Comparison of ENCODE assay signal across 30 cellular contexts in the genomic region with DNA sequence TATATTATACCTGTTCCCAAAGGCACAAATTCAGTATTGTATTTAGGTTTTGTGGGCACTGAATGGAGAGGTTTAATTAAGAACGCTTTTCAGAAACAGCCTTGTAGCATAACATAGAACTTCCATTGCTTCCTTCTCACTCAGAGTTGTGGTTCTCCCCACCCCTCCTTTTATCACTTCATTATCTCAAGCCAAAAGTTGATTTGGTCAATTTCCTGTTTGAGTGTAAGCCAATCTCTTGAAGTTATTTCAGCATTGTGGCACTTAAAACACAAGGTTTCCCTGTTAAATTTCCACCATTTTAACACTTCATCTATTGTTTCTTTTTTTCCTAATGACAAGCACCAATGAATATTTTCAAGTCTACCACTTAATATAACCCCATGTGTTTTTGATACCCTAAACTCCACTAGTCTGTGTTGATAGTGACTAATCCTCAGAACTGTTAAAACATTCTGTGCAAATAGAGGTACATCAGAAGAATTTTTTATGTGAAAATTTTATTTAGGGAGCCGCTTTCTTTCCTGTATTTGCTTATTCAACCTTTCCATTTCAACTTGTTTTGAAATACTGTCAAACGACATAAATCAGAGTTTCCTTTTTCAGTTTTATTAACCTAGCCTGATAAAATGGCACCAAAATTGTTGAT.
A peak's percentile ranks its signal among the peaks of the same experiment; 100 is the strongest.
DNase-seq lines count a peak whose midpoint lies in the region; ATAC-seq and TF ChIP-seq lines count a peak whose summit lies in the region.
"Had no signal": no experiment of that assay in that cellular context is flagged by ENCODE, and none has a peak within 500 bp of the region (broad histone marks: within the 10 kb centered on the region; RNA-seq: fewer than 3 reads in every experiment).

No MANE protein-coding gene starts in this region.

- ATAC-seq in activated T-helper 17 cell treated with anti-CD3 and anti-CD28 coated beads, Interleukin-2, amount 50 U/mL, for 72 hours (replicated peaks), result no peak
- ATAC-seq: activated CD4-positive, CD25-positive, alpha-beta regulatory T cell treated with anti-CD3 and anti-CD28 coated beads, Interleukin-2, amount 50 U/mL, for 24 hours; activated naive CD4-positive, alpha-beta T cell treated with anti-CD3 and anti-CD28 coated beads, Interleukin-2, amount 50 U/mL, for 72 hours; HCT116; mucosa of descending colon; natural killer cell treated with Interleukin-12 subunit alpha and Interleukin-12 subunit beta and Interleukin-15 and Interleukin-18, amount 100 ng/mL, for 72 hours; Panc1; right cardiac atrium had no signal

- peaks cover 14% of the 10 kb centered on the region; the same call in 1 of the 2 replicates for H3K9me3 ChIP-seq in Loucy (ENCODE audit: insufficient read depth, low read depth, low read length)
- H3K9me3 ChIP-seq in ovary, result no peaks in the 10 kb centered on the region
- H3K9me3 ChIP-seq: mucosa of descending colon had no signal

- H3K27ac Mint-ChIP-seq in activated T-helper 17 cell treated with anti-CD3 and anti-CD28 coated beads, Interleukin-2, amount 50 U/mL, for 72 hours, result no peak overlapping the region
- H3K27ac Mint-ChIP-seq: activated CD4-positive, alpha-beta memory T cell treated with anti-CD3 and anti-CD28 coated beads, Interleukin-2, amount 10 ng/mL, durations not matched to agents 7 days and 5 days; activated naive CD4-positive, alpha-beta T cell treated with anti-CD3 and anti-CD28 coated beads, Interleukin-2, amount 50 U/mL, for 72 hours; activated T-helper 2 cell treated with anti-CD3 and anti-CD28 coated beads, Interferon-gamma antibody, Interleukin-2, Interleukin-4, amounts not matched to agents 10 μg/mL and 5 μg/mL and 100 μg/mL, durations not matched to agents 14 hours and 24 hours and 36 hours; type B pancreatic cell had no signal

- peak overlapping the region; percentile 86 for H2AFZ ChIP-seq in ACC112 (ENCODE audit: low read length, unreplicated experiment)
- H2AFZ ChIP-seq in Loucy (ENCODE audit: low read length), result peak overlapping the region; percentile 70

- peak overlapping the region; percentile 36 for H3K9ac ChIP-seq in Loucy (ENCODE audit: low read depth, low read length, poor library complexity, severe bottlenecking)

- peaks cover 5% of the 10 kb centered on the region for H3K27me3 Mint-ChIP-seq in activated T-helper 17 cell treated with anti-CD3 and anti-CD28 coated beads, Interleukin-2, amount 50 U/mL, for 72 hours
- H3K27me3 Mint-ChIP-seq: natural killer cell treated with Interleukin-12 subunit alpha and Interleukin-12 subunit beta and Interleukin-15 and Interleukin-18, amount 100 ng/mL, for 72 hours had no signal

- H3K4me1 Mint-ChIP-seq in activated T-helper 17 cell treated with anti-CD3 and anti-CD28 coated beads, Interleukin-2, amount 50 U/mL, for 72 hours, result no peaks in the 10 kb centered on the region
- H3K4me1 Mint-ChIP-seq: activated CD4-positive, alpha-beta memory T cell treated with anti-CD3 and anti-CD28 coated beads, Interleukin-2, amount 10 ng/mL, durations not matched to agents 7 days and 5 days had no signal

- no peaks in the 10 kb centered on the region for H3K36me3 ChIP-seq in ACC112 (ENCODE audit: insufficient read depth, low read length)
- no peaks in the 10 kb centered on the region for H3K36me3 ChIP-seq in Loucy (ENCODE audit: insufficient read depth, low read length)
- no peaks in the 10 kb centered on the region for H3K36me3 ChIP-seq in ovary

- no peak for TF ChIP-seq POLR2A in ovary (IDR thresholded peaks at IDR 0.05)

- no peaks in the 10 kb centered on the region for H4K20me1 ChIP-seq in Loucy (ENCODE audit: insufficient read depth, low read length, poor library complexity, severe bottlenecking)

- peak overlapping the region; percentile 60 for H3K4me2 ChIP-seq in Loucy (ENCODE audit: low read depth, low read length, poor library complexity, severe bottlenecking)

- H3K4me3 ChIP-seq in ACC112 (ENCODE audit: low read depth, low read length), result no peak overlapping the region
- H3K4me3 ChIP-seq in Loucy (ENCODE audit: low read length, poor library complexity, severe bottlenecking), result peak overlapping the region; percentile 30
- H3K4me3 ChIP-seq in cardiac fibroblast (replicated peaks in 1 of 2; ENCODE audit: low read depth in 2 of 2, low read length in 2 of 2), result no peak overlapping the region
- H3K4me3 ChIP-seq in ovary, result no peak overlapping the region
- H3K4me3 ChIP-seq: dorsolateral prefrontal cortex had no signal

- H3K36me3 Mint-ChIP-seq in activated T-helper 17 cell treated with anti-CD3 and anti-CD28 coated beads, Interleukin-2, amount 50 U/mL, for 72 hours (ENCODE audit: low read depth), result no peaks in the 10 kb centered on the region
- H3K36me3 Mint-ChIP-seq: activated naive CD4-positive, alpha-beta T cell treated with anti-CD3 and anti-CD28 coated beads, Interleukin-2, amount 50 U/mL, for 72 hours; type B pancreatic cell had no signal

- no peak overlapping the region for H3K4me3 Mint-ChIP-seq in activated T-helper 17 cell treated with anti-CD3 and anti-CD28 coated beads, Interleukin-2, amount 50 U/mL, for 72 hours
- H3K4me3 Mint-ChIP-seq: activated CD4-positive, alpha-beta memory T cell treated with anti-CD3 and anti-CD28 coated beads, Interleukin-2, amount 10 ng/mL, durations not matched to agents 7 days and 5 days; natural killer cell treated with Interleukin-12 subunit alpha and Interleukin-12 subunit beta and Interleukin-15 and Interleukin-18, amount 100 ng/mL, for 72 hours; type B pancreatic cell had no signal

- no peaks in the 10 kb centered on the region for H3K9me2 ChIP-seq in Loucy (replicated peaks; ENCODE audit: low read depth, low read length)

- H3F3A ChIP-seq in Loucy (ENCODE audit: low read depth), result peaks cover 7% of the 10 kb centered on the region; the same call in 1 of the 2 replicates

- no peak for TF ChIP-seq CTCF in Loucy (conservative IDR thresholded peaks at IDR 0.05; ENCODE audit: low read length)
- no peak for TF ChIP-seq CTCF in cardiac fibroblast (IDR thresholded peaks at IDR 0.05; ENCODE audit: low read depth, low read length)
- no peak for TF ChIP-seq CTCF in ovary (IDR thresholded peaks at IDR 0.05)

- DNase-seq in cardiac fibroblast (ENCODE audit: low read depth in 2 of 2) (peak; percentile 8 to 38), iris pigment epithelial cell (ENCODE audit: low read depth) (peak; percentile 36), ovary (no peak), NCI-H524 (lab: John Stamatoyannopoulos, UW) (no peak)
- DNase-seq in activated CD4-positive, alpha-beta T cell treated with anti-CD3 and anti-CD28 coated beads for 48 hours, result no peak
- DNase-seq: activated CD4-positive, alpha-beta memory T cell treated with anti-CD3 and anti-CD28 coated beads, Interleukin-2, amount 10 ng/mL, durations not matched to agents 7 days and 5 days; central memory CD4-positive, alpha-beta T cell; DMS79; dorsolateral prefrontal cortex; KG1; mucosa of descending colon; MV-4-11; NCI-H1436 treated with DMSO at 0.1 percent for 48 hours; NCI-H510A; NK-92 treated with Interleukin-12 subunit alpha and Interleukin-12 subunit beta, amount 100 ng/mL, for 24 hours; right cardiac atrium; SHP77 treated with DMSO at 0.1 percent for 48 hours; stimulated activated CD4-positive, alpha-beta T cell treated with anti-CD3 and anti-CD28 coated beads, Interleukin-12 subunit alpha, Interleukin-12 subunit beta, amount 100 ng/mL, for 4 hours; stimulated activated CD4-positive, alpha-beta T cell treated with anti-CD3 and anti-CD28 coated beads, Interleukin-4, amount 100 ng/mL, for 1 hour; T-helper 1 cell had no signal

- WGBS in ovary, 3 donors, result 60 to 70% (median 64%) methylated on average over 3 of the region's 3 CpGs

- H3K27me3 ChIP-seq in ACC112 (ENCODE audit: insufficient read depth, low read length) (no peaks in the 10 kb centered on the region), Loucy (ENCODE audit: insufficient read depth, low read length, poor library complexity, severe bottlenecking) (no peaks in the 10 kb centered on the region), ovary (no peaks in the 10 kb centered on the region)
- H3K27me3 ChIP-seq: dorsolateral prefrontal cortex had no signal

- intact Hi-C loops in ovary (cut with DNase I), result loop anchor here in 1 of 4 donors (5.0 kb wide), 1 partner anchor 294 kb away; no protein-coding TSS in a partner anchor

- peaks cover 12% of the 10 kb centered on the region for H3K4me1 ChIP-seq in ACC112 (ENCODE audit: control insufficient read depth, insufficient read depth, low read length, unreplicated experiment)
- H3K4me1 ChIP-seq in Loucy (ENCODE audit: insufficient read depth, low read length, poor library complexity, severe bottlenecking), result peaks cover 13% of the 10 kb centered on the region
- H3K4me1 ChIP-seq in ovary (ENCODE audit: insufficient read depth), result no peaks in the 10 kb centered on the region

- H3K27ac ChIP-seq in ACC112 (ENCODE audit: low read depth, low read length) (peak overlapping the region; percentile 28; the same call in 1 of the 2 replicates), ovary (no peak overlapping the region)
- H3K27ac ChIP-seq: dorsolateral prefrontal cortex had no signal

- H3K79me2 ChIP-seq in ACC112 (ENCODE audit: control insufficient read depth, insufficient read depth, low read length, unreplicated experiment), result no peaks in the 10 kb centered on the region
- H3K79me2 ChIP-seq in Loucy (ENCODE audit: insufficient read depth, low read length), result no peaks in the 10 kb centered on the region

- TF ChIP-seq EP300 in ovary (IDR thresholded peaks at IDR 0.05), result no peak

- H3K9me3 Mint-ChIP-seq in activated T-helper 17 cell treated with anti-CD3 and anti-CD28 coated beads, Interleukin-2, amount 50 U/mL, for 72 hours, result peaks cover 6% of the 10 kb centered on the region
- H3K9me3 Mint-ChIP-seq: activated CD4-positive, alpha-beta memory T cell treated with anti-CD3 and anti-CD28 coated beads, Interleukin-2, amount 10 ng/mL, durations not matched to agents 7 days and 5 days had no signal

Comparison
In these comparisons a context has a peak if more than half of its experiments do, and no peak if none do; other contexts are left out.
1. DNase-seq: peak in cardiac fibroblast (2 of 2) and iris pigment epithelial cell (single experiment); none in ovary (0 of 5), NCI-H524 (0 of 2) and activated CD4-positive, alpha-beta T cell treated with anti-CD3 and anti-CD28 coated beads for 48 hours (single experiment).